In the genomic region with DNA sequence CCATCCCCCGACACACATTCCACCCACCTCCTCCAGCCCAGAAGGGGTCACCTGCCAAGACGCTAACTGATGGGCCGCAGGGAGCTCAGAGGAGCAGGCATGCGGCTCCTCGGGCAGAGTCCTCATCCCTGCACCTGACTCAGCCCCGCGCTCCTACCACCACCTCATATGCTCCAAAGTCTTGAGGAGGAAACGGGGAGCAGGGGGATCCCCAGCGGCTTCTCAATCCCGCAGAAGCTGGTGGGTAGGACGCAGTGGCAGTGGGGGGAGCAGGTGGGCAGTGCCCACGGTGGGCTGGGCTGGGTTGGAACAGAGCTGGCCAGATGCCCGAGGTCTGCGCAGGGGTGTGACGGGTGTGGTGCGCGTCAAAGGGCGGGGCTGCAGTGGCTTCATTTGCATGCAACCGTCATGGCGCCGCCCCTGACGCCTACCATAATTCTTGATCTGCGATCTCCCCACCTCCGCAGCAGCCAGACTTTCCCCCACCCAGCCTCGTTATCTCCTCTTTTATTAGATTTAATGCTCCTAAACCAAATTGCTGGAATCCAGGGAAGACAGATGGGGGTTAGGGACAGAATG, we compare ENCODE assay signal across 9 cellular contexts. TPM values are rescaled to one million over a fixed set of nuclear protein-coding genes. Genes with fewer than 3 reads are reported as not detected.
DNase-seq lines count a peak whose midpoint lies in the region; ATAC-seq and TF ChIP-seq lines count a peak whose summit lies in the region.
"Had no signal": no experiment of that assay in that cellular context is flagged by ENCODE, and none has a peak within 500 bp of the region (broad histone marks: within the 10 kb centered on the region; RNA-seq: fewer than 3 reads in every experiment).

No MANE protein-coding gene starts in this region.

- H3K27ac ChIP-seq in endodermal cell (ENCODE audit: low read depth, low read length): no peak overlapping the region

- peak; percentile 65 for ATAC-seq in omental fat pad (ENCODE audit: low FRiP score)
- ATAC-seq in HG02870 (IDR thresholded peaks at IDR 0.05; ENCODE audit: unreplicated experiment): no peak

- peak overlapping the region; percentile 75 to 80 for H3K4me3 Mint-ChIP-seq in CD14-positive monocyte
- peak overlapping the region; percentile 47 for H3K4me3 Mint-ChIP-seq in endodermal cell

- no peak for TF ChIP-seq EP300 in Ishikawa (IDR thresholded peaks at IDR 0.05; ENCODE audit: borderline replicate concordance)

- DNase-seq in CD14-positive monocyte (ENCODE audit: low spot score) (peak; percentile 54), endodermal cell (peak; percentile 86), omental fat pad (ENCODE audit: low spot score) (peak; percentile 38), AG08396 (ENCODE audit: low spot score) (no peak), NCI-H2196 treated with DMSO at 0.1 percent for 48 hours (lab: John Stamatoyannopoulos, UW; ENCODE audit: unreplicated experiment) (no peak), epidermal melanocyte (ENCODE audit: insufficient read length, low spot score) (no peak)

- H3K9me3 Mint-ChIP-seq in CD14-positive monocyte (peaks cover 0 to 3% (median 0%) of the 10 kb centered on the region in 7 donors), endodermal cell (no peaks in the 10 kb centered on the region)

- H3K9me3 ChIP-seq in endodermal cell (ENCODE audit: control insufficient read depth, low read length): no peaks in the 10 kb centered on the region

- WGBS in endodermal cell (ENCODE audit: insufficient coverage in 1 of 2, insufficient read length in 1 of 2), 2 experiments: 63 to 73% methylated on average over 10 to 25 of the region's 25 CpGs

- H3K27me3 Mint-ChIP-seq in CD14-positive monocyte (ENCODE audit: low read depth in 3 of 3): peaks cover 2 to 16% (median 14%) of the 10 kb centered on the region in 3 donors
- peaks cover 30% of the 10 kb centered on the region for H3K27me3 Mint-ChIP-seq in endodermal cell (ENCODE audit: insufficient read depth)

- no peak for TF ChIP-seq RAD21 in Ishikawa (IDR thresholded peaks at IDR 0.05; ENCODE audit: low read depth)

- H3K27me3 ChIP-seq in endodermal cell (ENCODE audit: control insufficient read depth, insufficient read depth, low read length, poor library complexity, severe bottlenecking): peaks cover 6% of the 10 kb centered on the region
- H3K27me3 ChIP-seq: cardiac muscle cell had no signal

- peaks cover 19% of the 10 kb centered on the region for H3K4me1 ChIP-seq in endodermal cell (ENCODE audit: control insufficient read depth, insufficient read depth, low read length)

- H3K4me3 ChIP-seq in endodermal cell (ENCODE audit: low read length): no peak overlapping the region
- H3K4me3 ChIP-seq: cardiac muscle cell had no signal

- H3K4me1 Mint-ChIP-seq in CD14-positive monocyte: peaks cover 15% of the 10 kb centered on the region
- peaks cover 39% of the 10 kb centered on the region for H3K4me1 Mint-ChIP-seq in endodermal cell

- intact Hi-C loops in CD14-positive monocyte (cut with micrococcal nuclease): no loop called here

- TF ChIP-seq CTCF in CD14-positive monocyte (IDR thresholded peaks at IDR 0.05): no peak
- no peak for TF ChIP-seq CTCF in endodermal cell (conservative IDR thresholded peaks at IDR 0.05)
- no peak for TF ChIP-seq CTCF in omental fat pad (IDR thresholded peaks at IDR 0.05)

- H3K36me3 Mint-ChIP-seq in CD14-positive monocyte: no peaks in the 10 kb centered on the region
- H3K36me3 Mint-ChIP-seq in endodermal cell (ENCODE audit: low read depth): no peaks in the 10 kb centered on the region

- H3K9ac ChIP-seq in endodermal cell (ENCODE audit: extremely low read depth, low read length, poor library complexity, severe bottlenecking): no peak overlapping the region

- H3K36me3 ChIP-seq in endodermal cell (ENCODE audit: control insufficient read depth, insufficient read depth, low read length): no peaks in the 10 kb centered on the region
- H3K36me3 ChIP-seq: cardiac muscle cell had no signal

- H3K27ac Mint-ChIP-seq in CD14-positive monocyte (peak overlapping the region in 5 of 7 donors; percentile 53 to 89 (median 79)), endodermal cell (no peak overlapping the region)

TF ChIP-seq in Ishikawa, 13 proteins besides CTCF, POLR2A, EP300 and RAD21:
- TF ChIP-seq, protein P1, sequence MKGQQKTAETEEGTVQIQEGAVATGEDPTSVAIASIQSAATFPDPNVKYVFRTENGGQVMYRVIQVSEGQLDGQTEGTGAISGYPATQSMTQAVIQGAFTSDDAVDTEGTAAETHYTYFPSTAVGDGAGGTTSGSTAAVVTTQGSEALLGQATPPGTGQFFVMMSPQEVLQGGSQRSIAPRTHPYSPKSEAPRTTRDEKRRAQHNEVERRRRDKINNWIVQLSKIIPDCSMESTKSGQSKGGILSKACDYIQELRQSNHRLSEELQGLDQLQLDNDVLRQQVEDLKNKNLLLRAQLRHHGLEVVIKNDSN (IDR thresholded peaks at IDR 0.05): no peak
- no peak for TF ChIP-seq TCF12 (IDR thresholded peaks at IDR 0.05; ENCODE audit: low read depth)
- TF ChIP-seq, protein P2, sequence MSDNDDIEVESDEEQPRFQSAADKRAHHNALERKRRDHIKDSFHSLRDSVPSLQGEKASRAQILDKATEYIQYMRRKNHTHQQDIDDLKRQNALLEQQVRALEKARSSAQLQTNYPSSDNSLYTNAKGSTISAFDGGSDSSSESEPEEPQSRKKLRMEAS (IDR thresholded peaks at IDR 0.05): no peak
- no peak for TF ChIP-seq CREB1 (IDR thresholded peaks at IDR 0.05; ENCODE audit: low read depth)
- TF ChIP-seq ZBTB7A (IDR thresholded peaks at IDR 0.05; ENCODE audit: low read depth): peak; percentile 67; the same call in 1 of the 2 replicates
- no peak for TF ChIP-seq CEBPB (IDR thresholded peaks at IDR 0.05)
- no peak for TF ChIP-seq FOXM1 (IDR thresholded peaks at IDR 0.05; ENCODE audit: borderline replicate concordance, low read depth)
- peak; percentile 48 for TF ChIP-seq NFIC (IDR thresholded peaks at IDR 0.05)
- TF ChIP-seq, protein P3, sequence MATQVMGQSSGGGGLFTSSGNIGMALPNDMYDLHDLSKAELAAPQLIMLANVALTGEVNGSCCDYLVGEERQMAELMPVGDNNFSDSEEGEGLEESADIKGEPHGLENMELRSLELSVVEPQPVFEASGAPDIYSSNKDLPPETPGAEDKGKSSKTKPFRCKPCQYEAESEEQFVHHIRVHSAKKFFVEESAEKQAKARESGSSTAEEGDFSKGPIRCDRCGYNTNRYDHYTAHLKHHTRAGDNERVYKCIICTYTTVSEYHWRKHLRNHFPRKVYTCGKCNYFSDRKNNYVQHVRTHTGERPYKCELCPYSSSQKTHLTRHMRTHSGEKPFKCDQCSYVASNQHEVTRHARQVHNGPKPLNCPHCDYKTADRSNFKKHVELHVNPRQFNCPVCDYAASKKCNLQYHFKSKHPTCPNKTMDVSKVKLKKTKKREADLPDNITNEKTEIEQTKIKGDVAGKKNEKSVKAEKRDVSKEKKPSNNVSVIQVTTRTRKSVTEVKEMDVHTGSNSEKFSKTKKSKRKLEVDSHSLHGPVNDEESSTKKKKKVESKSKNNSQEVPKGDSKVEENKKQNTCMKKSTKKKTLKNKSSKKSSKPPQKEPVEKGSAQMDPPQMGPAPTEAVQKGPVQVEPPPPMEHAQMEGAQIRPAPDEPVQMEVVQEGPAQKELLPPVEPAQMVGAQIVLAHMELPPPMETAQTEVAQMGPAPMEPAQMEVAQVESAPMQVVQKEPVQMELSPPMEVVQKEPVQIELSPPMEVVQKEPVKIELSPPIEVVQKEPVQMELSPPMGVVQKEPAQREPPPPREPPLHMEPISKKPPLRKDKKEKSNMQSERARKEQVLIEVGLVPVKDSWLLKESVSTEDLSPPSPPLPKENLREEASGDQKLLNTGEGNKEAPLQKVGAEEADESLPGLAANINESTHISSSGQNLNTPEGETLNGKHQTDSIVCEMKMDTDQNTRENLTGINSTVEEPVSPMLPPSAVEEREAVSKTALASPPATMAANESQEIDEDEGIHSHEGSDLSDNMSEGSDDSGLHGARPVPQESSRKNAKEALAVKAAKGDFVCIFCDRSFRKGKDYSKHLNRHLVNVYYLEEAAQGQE (IDR thresholded peaks at IDR 0.05; ENCODE audit: low read depth): no peak
- no peak for TF ChIP-seq EGR1 (IDR thresholded peaks at IDR 0.05)
- 0 out of 2 replicates have a peak, but pooled peaks have one; percentile 59 for TF ChIP-seq YY1 (IDR thresholded peaks at IDR 0.05; ENCODE audit: low read depth)
- TF ChIP-seq TAF1 (IDR thresholded peaks at IDR 0.05; ENCODE audit: low read depth): no peak
- no peak for TF ChIP-seq TEAD4 (IDR thresholded peaks at IDR 0.05)

RNA-seq across cellular contexts. Expression of a gene that starts 39.0 kb away (rescaled TPM):
- not detected for polyA plus RNA-seq in CD14-positive monocyte
- total RNA-seq in endodermal cell: 10 to 100 TPM; 19.0 to 20.7 TPM
- 21.1 TPM for polyA plus RNA-seq in endodermal cell (2013, experiment 1 of 2)
- polyA plus RNA-seq in endodermal cell (2013, experiment 2 of 2): 20.1 TPM
- 10 to 100 TPM; 36.7 to 80.4 (median 50.1) TPM for total RNA-seq in omental fat pad

Comparison
In these comparisons a context has a peak if more than half of its experiments do, and no peak if none do; other contexts are left out.
1. DNase-seq: peak in CD14-positive monocyte (single experiment), endodermal cell (single experiment) and omental fat pad (single experiment); none in AG08396 (single experiment), NCI-H2196 treated with DMSO at 0.1 percent for 48 hours (single experiment) and epidermal melanocyte (single experiment).